Comparison of ENCODE assay signal across 11 cellular contexts in genomic region chrY:14525315-14525714, GRCh38. TPM values are rescaled to one million over a fixed set of nuclear protein-coding genes. Genes with fewer than 3 reads are reported as not detected.
DNase-seq lines count a peak whose midpoint lies in the region; ATAC-seq and TF ChIP-seq lines count a peak whose summit lies in the region.
"Had no signal": no experiment of that assay in that cellular context is flagged by ENCODE, and none has a peak within 500 bp of the region (broad histone marks: within the 10 kb centered on the region; RNA-seq: fewer than 3 reads in every experiment).

No MANE protein-coding gene starts in this region.

- no peak for DNase-seq in CD4-positive, CD25-positive, alpha-beta regulatory T cell
- DNase-seq in H4 (ENCODE audit: low spot score) (peak; percentile 2), body of pancreas (no peak), medulla oblongata (ENCODE audit: extremely low spot score) (peak; percentile 16), MV-4-11 (lab: John Stamatoyannopoulos, UW) (no peak), SKM-1 (lab: John Stamatoyannopoulos, UW; ENCODE audit: unreplicated experiment) (no peak), GOT3 (lab: John Stamatoyannopoulos, UW) (no peak)
- DNase-seq: NCI-H524 treated with DMSO at 0.1 percent for 48 hours, WERI-Rb-1 had no signal

- no peaks in the 10 kb centered on the region for H3K4me1 ChIP-seq in CD4-positive, CD25-positive, alpha-beta regulatory T cell (ENCODE audit: control insufficient read depth, insufficient read depth, low read length, poor library complexity, severe bottlenecking)
- H3K4me1 ChIP-seq in body of pancreas: no peaks in the 10 kb centered on the region

- peak in 1 of 7 experiments; percentile 26 for TF ChIP-seq CTCF in body of pancreas (IDR thresholded peaks at IDR 0.05)

- TF ChIP-seq POLR2A in body of pancreas (IDR thresholded peaks at IDR 0.05): no peak

- no peak overlapping the region for H3K27ac Mint-ChIP-seq in CD4-positive, CD25-positive, alpha-beta regulatory T cell

- H3K9me3 ChIP-seq in CD4-positive, CD25-positive, alpha-beta regulatory T cell (ENCODE audit: control insufficient read depth in 2 of 2, low read length in 2 of 2): no peaks in the 10 kb centered on the region
- no peaks in the 10 kb centered on the region for H3K9me3 ChIP-seq in body of pancreas

- peak overlapping the region; percentile 48 for H3K4me3 ChIP-seq in CD4-positive, CD25-positive, alpha-beta regulatory T cell (ENCODE audit: low read depth, low read length)
- peak overlapping the region in 1 of 2 donors; percentile 43 for H3K4me3 ChIP-seq in body of pancreas

- peak overlapping the region in 1 of 4 donors; percentile 92 for H3K4me3 Mint-ChIP-seq in CD4-positive, CD25-positive, alpha-beta regulatory T cell

- no peaks in the 10 kb centered on the region for H3K36me3 Mint-ChIP-seq in CD4-positive, CD25-positive, alpha-beta regulatory T cell

- no peak for ATAC-seq in CD4-positive, CD25-positive, alpha-beta regulatory T cell (ENCODE audit: low read depth in 2 of 2)
- peak; percentile 15 for ATAC-seq in body of pancreas
- ATAC-seq in GM21723 (IDR thresholded peaks at IDR 0.05; ENCODE audit: unreplicated experiment): no peak

- peaks cover 0 to 5% (median 0%) of the 10 kb centered on the region in 4 donors for H3K4me1 Mint-ChIP-seq in CD4-positive, CD25-positive, alpha-beta regulatory T cell

- H3K9me3 Mint-ChIP-seq in CD4-positive, CD25-positive, alpha-beta regulatory T cell: no peaks in the 10 kb centered on the region

- no peak overlapping the region for H3K27ac ChIP-seq in CD4-positive, CD25-positive, alpha-beta regulatory T cell (ENCODE audit: insufficient read depth, low read length, poor library complexity, severe bottlenecking)
- peak overlapping the region in 2 of 4 donors; percentile 47 to 49 for H3K27ac ChIP-seq in body of pancreas
- H3K27ac ChIP-seq: WERI-Rb-1 had no signal

- 4 to 10% methylated on average over 8 to 13 of the region's 13 CpGs for WGBS in body of pancreas, 2 donors

- peaks cover 16% of the 10 kb centered on the region for H3K27me3 Mint-ChIP-seq in CD4-positive, CD25-positive, alpha-beta regulatory T cell

- no peaks in the 10 kb centered on the region for H3K36me3 ChIP-seq in CD4-positive, CD25-positive, alpha-beta regulatory T cell (ENCODE audit: control insufficient read depth, insufficient read depth, low read length)
- H3K36me3 ChIP-seq in body of pancreas (replicated peaks in 1 of 2; ENCODE audit: insufficient read depth in 1 of 2, low read depth in 2 of 2): no peaks in the 10 kb centered on the region
- H3K36me3 ChIP-seq: WERI-Rb-1 had no signal

- no peaks in the 10 kb centered on the region for H3K27me3 ChIP-seq in CD4-positive, CD25-positive, alpha-beta regulatory T cell (ENCODE audit: control insufficient read depth, insufficient read depth, low read length)
- H3K27me3 ChIP-seq in body of pancreas: no peaks in the 10 kb centered on the region

- intact Hi-C loops in body of pancreas (cut with DNase I): no loop called here

RNA-seq across cellular contexts. Expression of gene NLGN4Y, which starts 1.0 kb away (rescaled TPM):
- not detected for total RNA-seq in CD4-positive, CD25-positive, alpha-beta regulatory T cell
- 1 to 10 TPM in 1 of 4 donors, not detected in 3; 2.4 TPM for polyA plus RNA-seq in CD4-positive, CD25-positive, alpha-beta regulatory T cell
- 6.1 and 7.1 TPM in 2 replicates for total RNA-seq in H4 (2014; rRNA removed; shearing (Covaris generic))
- total RNA-seq in body of pancreas: not detected
- total RNA-seq: mononuclear cell had no signal

Comparison
In these comparisons a context has a peak if more than half of its experiments do, and no peak if none do; other contexts are left out.
1. DNase-seq: peak in H4 (single experiment) and medulla oblongata (single experiment); none in CD4-positive, CD25-positive, alpha-beta regulatory T cell (0 of 3), body of pancreas (0 of 4), MV-4-11 (single experiment), SKM-1 (single experiment) and GOT3 (single experiment).